Comparison of ENCODE assay signal across 8 cellular contexts in the genomic region with DNA sequence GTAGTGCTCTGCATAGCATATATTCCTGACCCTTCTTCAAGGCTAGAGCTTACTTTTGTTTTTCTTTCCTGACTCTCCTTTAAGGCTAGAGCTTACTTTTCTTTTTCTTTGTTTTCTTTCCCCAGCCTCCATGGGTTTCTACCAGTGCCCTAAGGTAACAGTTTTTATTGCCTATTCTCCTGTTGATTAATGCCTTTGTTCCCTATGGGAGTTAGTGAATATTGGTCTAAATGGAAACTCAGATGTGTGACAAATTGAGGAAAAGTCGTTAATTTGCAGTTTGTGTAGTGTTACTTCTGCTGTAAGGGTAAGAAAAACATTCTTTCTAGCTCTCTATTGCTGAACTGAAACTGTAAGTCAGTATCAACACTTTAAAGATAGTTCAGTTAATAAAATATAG.
"Had no signal": no experiment of that assay in that cellular context is flagged by ENCODE, and none has a peak within 500 bp of the region (broad histone marks: within the 10 kb centered on the region; RNA-seq: fewer than 3 reads in every experiment).

No MANE protein-coding gene starts in this region.

- H3K27me3 Mint-ChIP-seq: IgD-negative memory B cell had no signal

- H3K27ac ChIP-seq: HL-60 had no signal

- H3K27ac Mint-ChIP-seq: GM23338, H9, IgD-negative memory B cell had no signal

- ATAC-seq: GM23338, HepG2 had no signal

- DNase-seq: H9, HCEC 1CT had no signal

- H3K4me3 ChIP-seq: GM23338 had no signal

- H3K4me1 Mint-ChIP-seq: GM23338, H9, IgD-negative memory B cell had no signal

- FAIRE-seq: H1, H54, HepG2 had no signal

- H3K36me3 Mint-ChIP-seq: IgD-negative memory B cell had no signal

- H3K4me3 Mint-ChIP-seq: GM23338, H9, IgD-negative memory B cell had no signal
